In the genomic region with DNA sequence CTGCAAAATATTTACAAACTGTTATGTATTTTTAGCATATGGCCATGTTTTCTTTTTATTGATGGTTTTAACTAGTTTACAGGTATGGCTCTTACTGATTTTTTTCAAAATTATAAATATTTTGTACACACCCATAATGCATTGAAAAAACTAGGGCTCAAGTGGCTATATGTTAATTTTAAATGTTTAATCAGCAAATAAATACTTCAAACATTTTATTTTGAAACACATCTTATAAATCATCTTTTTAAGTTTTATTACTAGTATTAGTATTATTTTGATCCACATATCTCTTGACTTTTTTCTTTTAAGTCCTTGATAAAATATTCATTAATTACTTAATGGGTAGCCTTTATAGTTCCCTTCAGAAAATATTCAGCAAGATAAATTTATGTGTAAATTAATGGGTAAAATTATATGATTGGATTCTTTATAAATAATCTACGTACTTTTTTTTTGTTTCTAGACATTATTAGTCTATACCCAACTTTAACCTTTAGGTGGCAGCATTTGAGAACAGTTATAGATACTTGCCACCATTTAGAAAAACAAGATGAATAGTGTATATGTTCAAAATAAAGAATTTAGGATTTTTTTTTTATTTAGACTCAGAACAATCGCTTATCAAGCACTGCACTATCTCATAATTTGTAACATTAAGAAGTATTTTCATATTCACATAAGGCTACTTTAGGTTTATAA, we compare ENCODE assay signal across 8 cellular contexts.
DNase-seq lines count a peak whose midpoint lies in the region; ATAC-seq and TF ChIP-seq lines count a peak whose summit lies in the region.

No MANE protein-coding gene starts in this region.

- TF ChIP-seq CTCF in GM23338 (conservative IDR thresholded peaks at IDR 0.05; ENCODE audit: low read depth in 2 of 2) (peak in 1 of 2 experiments; percentile 75; a peak in 3 of 4 replicates), epithelial cell of proximal tubule (conservative IDR thresholded peaks at IDR 0.05; ENCODE audit: low read depth, low read length) (peak; percentile 54), tibial nerve (IDR thresholded peaks at IDR 0.05) (peak; percentile 11 to 44 (median 27)), transverse colon (IDR thresholded peaks at IDR 0.05) (peak in 2 of 5 experiments; percentile 28 to 36)

- no peaks in the 10 kb centered on the region for H3K79me2 ChIP-seq in GM23338 (replicated peaks; ENCODE audit: insufficient read depth)

- no peaks in the 10 kb centered on the region for H3K4me1 Mint-ChIP-seq in GM23338

- H3K36me3 ChIP-seq in GM23338 (ENCODE audit: insufficient read depth) (no peaks in the 10 kb centered on the region), tibial nerve (no peaks in the 10 kb centered on the region), transverse colon (no peaks in the 10 kb centered on the region)

- no peak for ATAC-seq in GM23338
- ATAC-seq in HG03520 (IDR thresholded peaks at IDR 0.05; ENCODE audit: unreplicated experiment): no peak

- DNase-seq in DMS114 treated with DMSO at 0.1 percent for 48 hours (lab: John Stamatoyannopoulos, UW; ENCODE audit: unreplicated experiment): peak; percentile 27
- DNase-seq in GM23338 (ENCODE audit: low spot score): peak; percentile 46
- peak; percentile 14 for DNase-seq in NCI-H345 (lab: John Stamatoyannopoulos, UW)
- no peak for DNase-seq in epithelial cell of proximal tubule (ENCODE audit: low read depth)
- DNase-seq in tibial nerve (ENCODE audit: low spot score in 2 of 2): no peak
- DNase-seq in occipital lobe (lab: John Stamatoyannopoulos, UW): no peak
- DNase-seq in transverse colon: no peak

- no peak overlapping the region for H3K27ac Mint-ChIP-seq in GM23338

- WGBS in tibial nerve, 2 donors: 13 to 22% methylated on average over 2 of the region's 2 CpGs
- WGBS in transverse colon (ENCODE audit: low coverage in 1 of 2), 2 donors: 16 to 17% methylated on average over 2 of the region's 2 CpGs

- H3K9me3 ChIP-seq in tibial nerve (no peaks in the 10 kb centered on the region), transverse colon (no peaks in the 10 kb centered on the region)

- H3K36me3 Mint-ChIP-seq in GM23338 (ENCODE audit: low read depth): 0 out of 3 replicates have a peak, but pooled peaks cover 4% of the 10 kb centered on the region

- TF ChIP-seq POLR2A in tibial nerve (IDR thresholded peaks at IDR 0.05) (no peak), transverse colon (IDR thresholded peaks at IDR 0.05) (no peak)

- H3K27me3 Mint-ChIP-seq in GM23338 (ENCODE audit: insufficient read depth, low read depth, poor library complexity): peaks cover 2% of the 10 kb centered on the region

- H3K4me3 ChIP-seq in GM23338 (no peak overlapping the region), epithelial cell of proximal tubule (ENCODE audit: low read depth, low read length) (no peak overlapping the region), tibial nerve (no peak overlapping the region), transverse colon (no peak overlapping the region)

- H3K4me1 ChIP-seq in GM23338 (ENCODE audit: insufficient read depth): 0 out of 2 replicates have a peak, but pooled peaks cover 4% of the 10 kb centered on the region
- peaks cover 0 to 9% (median 3%) of the 10 kb centered on the region in 4 donors for H3K4me1 ChIP-seq in tibial nerve
- no peaks in the 10 kb centered on the region for H3K4me1 ChIP-seq in transverse colon

- H3K27me3 ChIP-seq in GM23338 (ENCODE audit: insufficient read depth) (no peaks in the 10 kb centered on the region), tibial nerve (no peaks in the 10 kb centered on the region), transverse colon (no peaks in the 10 kb centered on the region)

- no peak overlapping the region for H2AFZ ChIP-seq in GM23338

- H3K9me2 ChIP-seq in GM23338 (ENCODE audit: insufficient read depth): no peaks in the 10 kb centered on the region

- TF ChIP-seq EP300 in tibial nerve (IDR thresholded peaks at IDR 0.05) (no peak), transverse colon (IDR thresholded peaks at IDR 0.05; ENCODE audit: low read depth) (no peak)

- H3K27ac ChIP-seq in GM23338 (ENCODE audit: low read depth): no peak overlapping the region
- H3K27ac ChIP-seq in tibial nerve: peak overlapping the region in 1 of 4 donors; percentile 32
- no peak overlapping the region for H3K27ac ChIP-seq in transverse colon

- H4K20me1 ChIP-seq in GM23338 (replicated peaks; ENCODE audit: insufficient read depth): no peaks in the 10 kb centered on the region

- no peak overlapping the region for H3K4me2 ChIP-seq in GM23338

- intact Hi-C loops in transverse colon (cut with DNase I; ENCODE audit: low total_unique reads): no loop called here

- H3K4me3 Mint-ChIP-seq in GM23338: no peak overlapping the region

- in situ Hi-C loops in transverse colon (cut with MboI; ENCODE audit: low pct_ligation_motif_present in 1 of 4, low pct_unique_long_range_greater_than_20kb in 1 of 4, low sequenced_read_pairs in 3 of 4): no loop called here

- H3F3A ChIP-seq in GM23338 (replicated peaks; ENCODE audit: low read depth): no peaks in the 10 kb centered on the region

- peaks cover 4% of the 10 kb centered on the region; the same call in 2 of the 3 replicates for H3K9me3 Mint-ChIP-seq in GM23338

TF ChIP-seq in GM23338, 12 proteins besides CTCF, POLR2A, EP300 and RAD21:
- TF ChIP-seq CREB1 (CRISPR knock-in tag; IDR thresholded peaks at IDR 0.05; ENCODE audit: low read depth): no peak
- TF ChIP-seq JUNB (IDR thresholded peaks at IDR 0.05; ENCODE audit: unreplicated experiment): no peak
- no peak for TF ChIP-seq POLR2AphosphoS5 (IDR thresholded peaks at IDR 0.05; ENCODE audit: low read depth)
- no peak for TF ChIP-seq NANOG (IDR thresholded peaks at IDR 0.05; ENCODE audit: borderline replicate concordance)
- TF ChIP-seq ZNF114 (CRISPR knock-in tag; IDR thresholded peaks at IDR 0.05): no peak
- TF ChIP-seq, protein P1, sequence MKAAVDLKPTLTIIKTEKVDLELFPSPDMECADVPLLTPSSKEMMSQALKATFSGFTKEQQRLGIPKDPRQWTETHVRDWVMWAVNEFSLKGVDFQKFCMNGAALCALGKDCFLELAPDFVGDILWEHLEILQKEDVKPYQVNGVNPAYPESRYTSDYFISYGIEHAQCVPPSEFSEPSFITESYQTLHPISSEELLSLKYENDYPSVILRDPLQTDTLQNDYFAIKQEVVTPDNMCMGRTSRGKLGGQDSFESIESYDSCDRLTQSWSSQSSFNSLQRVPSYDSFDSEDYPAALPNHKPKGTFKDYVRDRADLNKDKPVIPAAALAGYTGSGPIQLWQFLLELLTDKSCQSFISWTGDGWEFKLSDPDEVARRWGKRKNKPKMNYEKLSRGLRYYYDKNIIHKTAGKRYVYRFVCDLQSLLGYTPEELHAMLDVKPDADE (IDR thresholded peaks at IDR 0.05): no peak
- TF ChIP-seq, protein P2, sequence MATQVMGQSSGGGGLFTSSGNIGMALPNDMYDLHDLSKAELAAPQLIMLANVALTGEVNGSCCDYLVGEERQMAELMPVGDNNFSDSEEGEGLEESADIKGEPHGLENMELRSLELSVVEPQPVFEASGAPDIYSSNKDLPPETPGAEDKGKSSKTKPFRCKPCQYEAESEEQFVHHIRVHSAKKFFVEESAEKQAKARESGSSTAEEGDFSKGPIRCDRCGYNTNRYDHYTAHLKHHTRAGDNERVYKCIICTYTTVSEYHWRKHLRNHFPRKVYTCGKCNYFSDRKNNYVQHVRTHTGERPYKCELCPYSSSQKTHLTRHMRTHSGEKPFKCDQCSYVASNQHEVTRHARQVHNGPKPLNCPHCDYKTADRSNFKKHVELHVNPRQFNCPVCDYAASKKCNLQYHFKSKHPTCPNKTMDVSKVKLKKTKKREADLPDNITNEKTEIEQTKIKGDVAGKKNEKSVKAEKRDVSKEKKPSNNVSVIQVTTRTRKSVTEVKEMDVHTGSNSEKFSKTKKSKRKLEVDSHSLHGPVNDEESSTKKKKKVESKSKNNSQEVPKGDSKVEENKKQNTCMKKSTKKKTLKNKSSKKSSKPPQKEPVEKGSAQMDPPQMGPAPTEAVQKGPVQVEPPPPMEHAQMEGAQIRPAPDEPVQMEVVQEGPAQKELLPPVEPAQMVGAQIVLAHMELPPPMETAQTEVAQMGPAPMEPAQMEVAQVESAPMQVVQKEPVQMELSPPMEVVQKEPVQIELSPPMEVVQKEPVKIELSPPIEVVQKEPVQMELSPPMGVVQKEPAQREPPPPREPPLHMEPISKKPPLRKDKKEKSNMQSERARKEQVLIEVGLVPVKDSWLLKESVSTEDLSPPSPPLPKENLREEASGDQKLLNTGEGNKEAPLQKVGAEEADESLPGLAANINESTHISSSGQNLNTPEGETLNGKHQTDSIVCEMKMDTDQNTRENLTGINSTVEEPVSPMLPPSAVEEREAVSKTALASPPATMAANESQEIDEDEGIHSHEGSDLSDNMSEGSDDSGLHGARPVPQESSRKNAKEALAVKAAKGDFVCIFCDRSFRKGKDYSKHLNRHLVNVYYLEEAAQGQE (IDR thresholded peaks at IDR 0.05; ENCODE audit: unreplicated experiment): no peak
- no peak for TF ChIP-seq STAT1 (IDR thresholded peaks at IDR 0.05; ENCODE audit: unreplicated experiment)
- TF ChIP-seq EZH2phosphoT487 (IDR thresholded peaks at IDR 0.05; ENCODE audit: unreplicated experiment): no peak
- TF ChIP-seq ZNF331 (CRISPR knock-in tag; IDR thresholded peaks at IDR 0.05; ENCODE audit: low read depth): no peak
- TF ChIP-seq EZH2 (IDR thresholded peaks at IDR 0.05; ENCODE audit: low read depth, unreplicated experiment): no peak

Comparison
In these comparisons a context has a peak if more than half of its experiments do, and no peak if none do; other contexts are left out.
1. DNase-seq: peak in DMS114 treated with DMSO at 0.1 percent for 48 hours (single experiment), GM23338 (single experiment) and NCI-H345 (single experiment); none in epithelial cell of proximal tubule (single experiment), tibial nerve (0 of 2), occipital lobe (single experiment) and transverse colon (single experiment).